8 cellular contexts compared by ENCODE assay signal in the genomic region with DNA sequence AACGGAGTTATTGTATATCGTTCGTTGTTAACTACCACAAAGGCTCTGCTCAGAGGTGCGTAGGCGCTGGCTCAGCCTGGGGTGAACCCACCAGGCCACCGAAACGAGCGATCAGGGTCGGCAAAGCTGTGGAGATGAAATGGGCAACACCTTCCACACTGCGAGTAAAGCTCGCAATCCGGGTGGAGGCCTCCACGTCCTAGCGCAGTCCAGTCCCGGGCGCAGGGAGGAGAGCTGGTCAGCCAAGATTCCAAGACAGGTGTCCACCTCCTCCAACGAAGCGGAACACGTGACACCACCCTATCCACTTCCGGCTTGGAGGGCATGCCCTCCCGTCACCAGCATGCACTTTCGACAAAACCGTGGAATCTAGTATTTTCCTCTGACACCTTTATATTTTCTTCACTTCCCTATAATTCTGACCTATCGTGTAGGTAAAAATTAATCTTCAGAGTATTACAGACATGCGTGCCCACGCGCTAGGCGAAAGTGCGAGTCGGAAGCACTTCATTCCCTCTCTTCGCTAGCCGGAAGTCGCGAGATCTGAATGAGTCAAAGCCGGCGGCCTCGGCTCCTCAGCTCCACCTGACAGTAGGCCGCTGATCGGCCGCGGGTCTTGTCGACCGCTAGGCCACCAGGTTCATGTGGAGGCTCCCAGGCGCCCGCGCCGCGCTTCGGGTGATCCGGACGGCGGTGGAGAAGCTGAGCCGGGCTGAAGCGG. TPM values are rescaled to one million over a fixed set of nuclear protein-coding genes. Genes with fewer than 3 reads are reported as not detected.
DNase-seq lines count a peak whose midpoint lies in the region; ATAC-seq and TF ChIP-seq lines count a peak whose summit lies in the region.

A gene with protein sequence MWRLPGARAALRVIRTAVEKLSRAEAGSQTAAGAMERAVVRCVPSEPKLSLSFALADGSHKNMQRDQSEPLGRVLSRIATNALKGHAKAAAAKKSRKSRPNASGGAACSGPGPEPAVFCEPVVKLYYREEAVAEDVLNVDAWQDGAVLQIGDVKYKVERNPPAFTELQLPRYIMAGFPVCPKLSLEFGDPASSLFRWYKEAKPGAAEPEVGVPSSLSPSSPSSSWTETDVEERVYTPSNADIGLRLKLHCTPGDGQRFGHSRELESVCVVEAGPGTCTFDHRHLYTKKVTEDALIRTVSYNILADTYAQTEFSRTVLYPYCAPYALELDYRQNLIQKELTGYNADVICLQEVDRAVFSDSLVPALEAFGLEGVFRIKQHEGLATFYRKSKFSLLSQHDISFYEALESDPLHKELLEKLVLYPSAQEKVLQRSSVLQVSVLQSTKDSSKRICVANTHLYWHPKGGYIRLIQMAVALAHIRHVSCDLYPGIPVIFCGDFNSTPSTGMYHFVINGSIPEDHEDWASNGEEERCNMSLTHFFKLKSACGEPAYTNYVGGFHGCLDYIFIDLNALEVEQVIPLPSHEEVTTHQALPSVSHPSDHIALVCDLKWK (plus strand): TSS at position 537 of the 721 bp plus-strand sequence. CDS start 106 bp downstream, at position 643.

- intact Hi-C loops in heart left ventricle (cut with DNase I) (loop anchor here in 5 of 10 donors (1.0 to 5.0 kb wide), 3 partner anchors 41 kb away; a partner anchor contains a TSS), transverse colon (cut with DNase I; ENCODE audit: low total_unique reads) (loop anchor here (5.0 kb wide), 1 partner anchor 41 kb away; a partner anchor contains a TSS)

- H3K27ac ChIP-seq in heart left ventricle = peak within 1 kb of the TSS; percentile 60 to 94 (median 90)
- peak within 1 kb of the TSS; percentile 90 to 95 (median 92) for H3K27ac ChIP-seq in transverse colon

- DNase-seq in NCI-H128 (lab: John Stamatoyannopoulos, UW; ENCODE audit: unreplicated experiment) (peak; percentile 78), T follicular helper cell (ENCODE audit: low read depth) (peak; percentile 62), adipocyte (ENCODE audit: low read depth) (peak; percentile 95), heart left ventricle (peak; percentile 83 to 90 (median 87)), pons (ENCODE audit: low spot score) (peak; percentile 94), transverse colon (peak; percentile 90)

- TF ChIP-seq CTCF in GM12875 (IDR thresholded peaks at IDR 0.05; ENCODE audit: borderline replicate concordance, insufficient read depth, low read depth, low read length) = no peak
- peak in 1 of 12 donors; percentile 5 for TF ChIP-seq CTCF in heart left ventricle (IDR thresholded peaks at IDR 0.05)
- TF ChIP-seq CTCF in transverse colon (IDR thresholded peaks at IDR 0.05) = no peak

- H3K36me3 ChIP-seq in adipocyte (ENCODE audit: control insufficient read depth, insufficient read depth, low read length, severe bottlenecking) (peaks cover 10% of the 10 kb centered on the region), heart left ventricle (peaks cover 0 to 22% (median 19%) of the 10 kb centered on the region in 9 donors), transverse colon (peaks cover 0 to 6% (median 0%) of the 10 kb centered on the region in 4 donors)

- ATAC-seq in HG02678 (IDR thresholded peaks at IDR 0.05; ENCODE audit: unreplicated experiment) (peak; percentile 84), heart left ventricle (peak; percentile 95 to 96 (median 95))

- peak within 1 kb of the TSS; percentile 93 for H3K9ac ChIP-seq in adipocyte (ENCODE audit: low read length)

- TF ChIP-seq POLR2A in heart left ventricle (IDR thresholded peaks at IDR 0.05) (peak in 1 of 2 donors; percentile 27), transverse colon (IDR thresholded peaks at IDR 0.05) (peak; percentile 92)

- H3K27me3 ChIP-seq in adipocyte (replicated peaks; ENCODE audit: control insufficient read depth, insufficient read depth, low read length) (no peaks in the 10 kb centered on the region), heart left ventricle (no peaks in the 10 kb centered on the region), transverse colon (no peaks in the 10 kb centered on the region)

- H3K4me3 ChIP-seq in GM12875 (ENCODE audit: low read depth, low read length) = peak within 1 kb of the TSS; percentile 93
- H3K4me3 ChIP-seq in adipocyte (ENCODE audit: low read length) = peak within 1 kb of the TSS; percentile 98
- peak within 1 kb of the TSS; percentile 46 to 96 (median 88) for H3K4me3 ChIP-seq in heart left ventricle
- peak within 1 kb of the TSS; percentile 61 to 91 (median 76) for H3K4me3 ChIP-seq in transverse colon

- TF ChIP-seq EP300 in transverse colon (IDR thresholded peaks at IDR 0.05; ENCODE audit: low read depth) = no peak

- H3K4me1 ChIP-seq in adipocyte (ENCODE audit: control insufficient read depth, insufficient read depth, low read length) (peaks cover 31% of the 10 kb centered on the region), heart left ventricle (peaks cover 0 to 41% (median 26%) of the 10 kb centered on the region in 12 donors), transverse colon (peaks cover 19 to 31% (median 22%) of the 10 kb centered on the region in 4 donors)

- in situ Hi-C loops in transverse colon (cut with MboI; ENCODE audit: low pct_ligation_motif_present in 1 of 4, low pct_unique_long_range_greater_than_20kb in 1 of 4, low sequenced_read_pairs in 3 of 4) = loop anchor here in 1 of 4 donors (10.0 kb wide), 1 partner anchor 199 kb away; a partner anchor contains a TSS

- WGBS in heart left ventricle, 4 donors = 0 to 1% (median 1%) methylated on average over 43 to 54 of the region's 54 CpGs
- WGBS in transverse colon (ENCODE audit: low coverage in 1 of 2), 2 donors = 0 to 1% methylated on average over 2 to 47 of the region's 54 CpGs

- no peaks in the 10 kb centered on the region for H3K9me3 ChIP-seq in adipocyte (ENCODE audit: control insufficient read depth, low read length)
- no peaks in the 10 kb centered on the region for H3K9me3 ChIP-seq in heart left ventricle
- H3K9me3 ChIP-seq in transverse colon = no peaks in the 10 kb centered on the region

RNA-seq across cellular contexts. Expression of the gene that starts here (rescaled TPM):
- total RNA-seq in heart left ventricle (10 to 100 TPM in 8 of 9 donors, 1 to 10 TPM in 1; 8.3 to 14.6 (median 12.8) TPM), transverse colon (10 to 100 TPM in 3 of 4 donors, 1 to 10 TPM in 1; 4.2 to 34.8 (median 19.3) TPM)
- 10 to 100 TPM in 1 of 2 donors, 1 to 10 TPM in 1; 2.7 to 10.3 TPM for polyA plus RNA-seq in heart left ventricle

Comparison
In these comparisons a context has a peak if more than half of its experiments do, and no peak if none do; other contexts are left out.
1. Peak in every context shown above with its lines: DNase-seq, ATAC-seq, H3K4me3 ChIP-seq and H3K27ac ChIP-seq.